Comparison of ENCODE assay signal across 9 cellular contexts in the genomic region with DNA sequence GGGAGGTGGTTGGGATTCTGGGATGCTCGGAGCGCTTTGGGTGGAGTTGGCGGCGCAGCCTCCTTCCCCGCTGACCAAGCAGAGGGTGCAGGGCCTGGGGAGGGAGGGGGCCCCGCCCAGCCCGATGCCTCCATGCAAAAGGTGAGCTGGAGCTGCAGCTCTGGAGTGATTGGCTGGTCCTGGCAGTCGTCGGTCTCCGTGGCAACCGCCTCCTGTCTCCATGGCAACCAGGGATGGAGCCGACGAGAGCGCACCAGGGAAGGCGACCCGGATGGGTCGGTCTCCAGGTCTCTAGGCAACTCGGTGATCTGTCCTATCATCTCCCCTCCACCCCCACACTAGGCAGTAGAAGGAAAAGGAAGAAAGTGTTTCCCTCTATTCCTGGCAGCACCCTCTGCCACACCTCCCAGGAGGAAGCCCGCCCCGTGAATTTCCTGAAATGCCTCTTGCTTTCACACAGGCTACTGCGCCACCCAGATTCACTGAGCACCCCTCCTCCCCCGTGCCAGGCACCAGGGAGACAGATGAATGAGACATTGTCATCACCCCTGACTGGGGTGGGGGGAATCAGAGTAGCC. TPM values are rescaled to one million over a fixed set of nuclear protein-coding genes. Genes with fewer than 3 reads are reported as not detected.
DNase-seq lines count a peak whose midpoint lies in the region; ATAC-seq, FAIRE-seq and TF ChIP-seq lines count a peak whose summit lies in the region.
"Had no signal": no experiment of that assay in that cellular context is flagged by ENCODE, and none has a peak within 500 bp of the region (broad histone marks: within the 10 kb centered on the region; RNA-seq: fewer than 3 reads in every experiment).

No MANE protein-coding gene starts in this region.

- no peak overlapping the region for H3K27ac ChIP-seq in endothelial cell of umbilical vein (ENCODE audit: insufficient read depth, low read depth, low read length)

- peaks cover 3 to 11% of the 10 kb centered on the region in 2 experiments for H3K27me3 ChIP-seq in endothelial cell of umbilical vein (ENCODE audit: control insufficient read depth in 2 of 2, insufficient read depth in 2 of 2, low read length in 2 of 2)

- no peaks in the 10 kb centered on the region for H3K9me1 ChIP-seq in endothelial cell of umbilical vein (replicated peaks; ENCODE audit: control insufficient read depth, extremely low read depth, insufficient read depth, low read length)

- TF ChIP-seq POLR2A in endothelial cell of umbilical vein (IDR thresholded peaks at IDR 0.05; ENCODE audit: low read depth, low read length), result no peak

- CTCF ChIA-PET in endothelial cell of umbilical vein (lab: Charles Lee), result interaction anchor here (0.6 to 2.4 kb wide), 4 partner anchors 12 to 273 kb away, joined by 3 to 9 read pairs (median 4); no protein-coding TSS in a partner anchor

- H3K9ac ChIP-seq in endothelial cell of umbilical vein (replicated peaks; ENCODE audit: extremely low read depth, insufficient read depth, low read length), result no peak overlapping the region

- intact Hi-C loops in endothelial cell of umbilical vein (cut with micrococcal nuclease), result no loop called here

- peak overlapping the region; percentile 73 for H3K4me2 ChIP-seq in endothelial cell of umbilical vein (ENCODE audit: insufficient read depth, low read length)

- H3K4me3 ChIP-seq in endothelial cell of umbilical vein (replicated peaks in 1 of 3; ENCODE audit: insufficient read depth in 1 of 3, low read depth in 1 of 3, low read length in 3 of 3), result peak overlapping the region; percentile 48 to 58 (median 55)

- dilution Hi-C loops in endothelial cell of umbilical vein (cut with MboI; ENCODE audit: extremely low pct_ligation_motif_present, low sequenced_read_pairs), result no loop called here

- no peaks in the 10 kb centered on the region for H3K4me1 ChIP-seq in endothelial cell of umbilical vein (ENCODE audit: control insufficient read depth, extremely low read depth, insufficient read depth, low read length)

- BruUV-seq in endothelial cell of umbilical vein (replicated peaks; lab: Mats Ljungman, UMichigan), result no TSS peak

- H3K36me3 ChIP-seq in endothelial cell of umbilical vein (ENCODE audit: control insufficient read depth in 2 of 2, extremely low read depth in 1 of 2, insufficient read depth in 2 of 2, low read length in 2 of 2), result no peaks in the 10 kb centered on the region

- no peaks in the 10 kb centered on the region for H3K9me3 ChIP-seq in endothelial cell of umbilical vein (replicated peaks; ENCODE audit: control insufficient read depth, insufficient read depth, low read length)

- TF ChIP-seq CTCF in GM13977 (IDR thresholded peaks at IDR 0.05; ENCODE audit: extremely low read depth, insufficient read depth, missing control alignments), result no peak
- TF ChIP-seq CTCF in endothelial cell of umbilical vein (IDR thresholded peaks at IDR 0.05; ENCODE audit: extremely low read depth in 1 of 2, insufficient read depth in 1 of 2, low read depth in 1 of 2, low read length in 2 of 2), result no peak

- ATAC-seq in GM21381 (IDR thresholded peaks at IDR 0.05; ENCODE audit: unreplicated experiment) (no peak), HG03135 (IDR thresholded peaks at IDR 0.05; ENCODE audit: unreplicated experiment) (no peak)

- POLR2A ChIA-PET in endothelial cell of umbilical vein (lab: Charles Lee), result no interaction called here

- no peaks in the 10 kb centered on the region for H4K20me1 ChIP-seq in endothelial cell of umbilical vein (replicated peaks; ENCODE audit: control insufficient read depth, extremely low read depth, insufficient read depth, low read length)

- in situ Hi-C loops in GM13977 (cut with MboI; ENCODE audit: low pct_unique_long_range_greater_than_20kb, low sequenced_read_pairs, unreplicated experiment), result no loop called here

- FAIRE-seq in endothelial cell of umbilical vein (lab: Jason Lieb, UNC), result no peak

- DNase-seq in GM13977 (ENCODE audit: low spot score) (peak; percentile 86), NCI-H446 (lab: John Stamatoyannopoulos, UW) (peak; percentile 41 to 77), activated T-cell treated with anti-CD3 and anti-CD28 coated beads for 48 hours (ENCODE audit: low read depth) (peak; percentile 64), endothelial cell of umbilical vein (ENCODE audit: low read depth, low spot score) (peak; percentile 39), mesenteric fat pad (ENCODE audit: low spot score) (peak; percentile 86)
- DNase-seq in stimulated activated CD8-positive, alpha-beta memory T cell treated with anti-CD3 and anti-CD28 coated beads, Interleukin-15, amount 100 ng/mL, for 1 hour (ENCODE audit: low read depth), result peak; percentile 32

- peak overlapping the region; percentile 95 for H2AFZ ChIP-seq in endothelial cell of umbilical vein (ENCODE audit: low read depth, low read length)

- no peaks in the 10 kb centered on the region for H3K79me2 ChIP-seq in endothelial cell of umbilical vein (ENCODE audit: control insufficient read depth, insufficient read depth, low read length)

TF ChIP-seq in endothelial cell of umbilical vein, 7 proteins besides CTCF, POLR2A, EP300 and RAD21:
- TF ChIP-seq POLR2AphosphoS5 (IDR thresholded peaks at IDR 0.05; ENCODE audit: insufficient read depth, low read depth, low read length) (no peak), JUN (IDR thresholded peaks at IDR 0.05; ENCODE audit: borderline replicate concordance, insufficient read depth, insufficient read length, low read depth) (no peak), FOS (IDR thresholded peaks at IDR 0.05; ENCODE audit: borderline replicate concordance, insufficient read depth, low read length) (no peak), EZH2 (IDR thresholded peaks at IDR 0.05; ENCODE audit: borderline replicate concordance, low read depth, low read length, severe bottlenecking) (no peak), GATA2 (IDR thresholded peaks at IDR 0.05; ENCODE audit: insufficient read depth, insufficient read length, low read depth, low read length) (no peak), MYC (IDR thresholded peaks at IDR 0.05; ENCODE audit: low read depth, low read length) (no peak)
- TF ChIP-seq, protein P1, sequence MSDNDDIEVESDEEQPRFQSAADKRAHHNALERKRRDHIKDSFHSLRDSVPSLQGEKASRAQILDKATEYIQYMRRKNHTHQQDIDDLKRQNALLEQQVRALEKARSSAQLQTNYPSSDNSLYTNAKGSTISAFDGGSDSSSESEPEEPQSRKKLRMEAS (IDR thresholded peaks at IDR 0.05; ENCODE audit: insufficient read depth, insufficient read length), result no peak

RNA-seq across cellular contexts. Expression of a gene that starts 0.6 kb away (rescaled TPM):
- total RNA-seq in endothelial cell of umbilical vein, result 4.3 and 6.6 TPM in 2 replicates
- 1.4 and 1.5 TPM in 2 replicates for polyA plus RNA-seq in endothelial cell of umbilical vein
- polyA plus RNA-seq in endothelial cell of umbilical vein (2011; cell fraction: cytosol; rRNA removed), result 0.77 and 1.2 TPM in 2 replicates
- polyA plus RNA-seq in endothelial cell of umbilical vein (2011; cell fraction: nucleus; rRNA removed), result 1.2 and 1.4 TPM in 2 replicates
- 1.7 and 7.8 TPM in 2 replicates for polyA plus RNA-seq in endothelial cell of umbilical vein (2012)
- 0.64 and 1.2 TPM in 2 replicates for polyA minus RNA-seq in endothelial cell of umbilical vein
- polyA minus RNA-seq in endothelial cell of umbilical vein (2011; cell fraction: cytosol; rRNA and poly(A)+ RNA removed), result 0.20 TPM
- 0.96 and 1.2 TPM in 2 replicates for polyA minus RNA-seq in endothelial cell of umbilical vein (2011; cell fraction: nucleus; rRNA and poly(A)+ RNA removed)
- 6.2 TPM for total RNA-seq in mesenteric fat pad
- total RNA-seq: T-helper 1 cell treated with Interleukin-12 subunit alpha and Interleukin-12 subunit beta and Interleukin-4 antibody, amounts not matched to agents 30 ng/mL and 1 ng/mL, for 36 hours had no signal

RNA-seq across cellular contexts. Expression of a gene that starts 22.1 kb away (rescaled TPM):
- total RNA-seq in endothelial cell of umbilical vein (56.7 and 63.4 TPM in 2 replicates), mesenteric fat pad (49.8 TPM)
- polyA plus RNA-seq in endothelial cell of umbilical vein, result 43.7 and 44.5 TPM in 2 replicates
- 39.4 and 42.7 TPM in 2 replicates for polyA plus RNA-seq in endothelial cell of umbilical vein (2011; cell fraction: cytosol; rRNA removed)
- polyA plus RNA-seq in endothelial cell of umbilical vein (2011; cell fraction: nucleus; rRNA removed), result 102 and 118 TPM in 2 replicates
- polyA plus RNA-seq in endothelial cell of umbilical vein (2012), result 45.6 and 60.1 TPM in 2 replicates
- 54.9 and 62.6 TPM in 2 replicates for polyA minus RNA-seq in endothelial cell of umbilical vein
- 108 TPM for polyA minus RNA-seq in endothelial cell of umbilical vein (2011; cell fraction: cytosol; rRNA and poly(A)+ RNA removed)
- 77.4 TPM in 2 replicates for polyA minus RNA-seq in endothelial cell of umbilical vein (2011; cell fraction: nucleus; rRNA and poly(A)+ RNA removed)

Comparison
In these comparisons a context has a peak if more than half of its experiments do, and no peak if none do; other contexts are left out.
1. DNase-seq: peak in every context shown above with its lines; median percentile 86 in GM13977; 86 in mesenteric fat pad; 64 in activated T-cell treated with anti-CD3 and anti-CD28 coated beads for 48 hours; 59 in NCI-H446; 39 in endothelial cell of umbilical vein; 32 in stimulated activated CD8-positive, alpha-beta memory T cell treated with anti-CD3 and anti-CD28 coated beads, Interleukin-15, amount 100 ng/mL, for 1 hour.